16 cellular contexts compared by ENCODE assay signal in genomic region chr6:81253821-81254220, GRCh38.
A peak's percentile ranks its signal among the peaks of the same experiment; 100 is the strongest.
DNase-seq lines count a peak whose midpoint lies in the region; ATAC-seq and TF ChIP-seq lines count a peak whose summit lies in the region.
"Had no signal": no experiment of that assay in that cellular context is flagged by ENCODE, and none has a peak within 500 bp of the region (broad histone marks: within the 10 kb centered on the region; RNA-seq: fewer than 3 reads in every experiment).

No MANE protein-coding gene starts in this region.

- H2AFZ ChIP-seq in GM23248: no peak overlapping the region
- H2AFZ ChIP-seq: GM23338 had no signal

- H3K79me2 ChIP-seq in GM23248 (ENCODE audit: insufficient read depth): no peaks in the 10 kb centered on the region

- H3K4me2 ChIP-seq in GM23248 (ENCODE audit: unreplicated experiment): no peak overlapping the region
- H3K4me2 ChIP-seq: GM23338 had no signal

- ATAC-seq in left cardiac atrium (no peak), HG02588 (IDR thresholded peaks at IDR 0.05; ENCODE audit: unreplicated experiment) (no peak)
- ATAC-seq: GM23338, K562 had no signal

- H4K20me1 ChIP-seq in GM23248 (ENCODE audit: insufficient read depth): no peaks in the 10 kb centered on the region

- no peaks in the 10 kb centered on the region for H3K9me2 ChIP-seq in GM23248 (ENCODE audit: insufficient read depth)

- DNase-seq in GM23248 (peak; percentile 18), SK-MEL-5 (ENCODE audit: low read depth, low spot score) (peak; percentile 55), fibroblast of peridontal ligament (ENCODE audit: extremely low read depth) (peak; percentile 19), left cardiac atrium (no peak), erythroblast (lab: John Stamatoyannopoulos, UW) (no peak)
- no peak for DNase-seq in stimulated activated CD4-positive, alpha-beta T cell treated with anti-CD3 and anti-CD28 coated beads, Interleukin-1b, Interleukin-23, amount 100 ng/mL, for 48 hours
- DNase-seq: C1 segment of cervical spinal cord; CD4-positive, alpha-beta T cell; DMS79 treated with DMSO at 0.1 percent for 48 hours; GF-D8; H9; HFFc6 had no signal

- in situ Hi-C loops in GM23248 (cut with MboI) (loop anchor here (25.0 kb wide), 1 partner anchor 483 kb away; no protein-coding TSS in a partner anchor), SK-MEL-5 (cut with HindIII; ENCODE audit: low pct_unique_long_range_greater_than_20kb, low sequenced_read_pairs) (no loop called here)

- H3K4me1 ChIP-seq in GM23248 (ENCODE audit: insufficient read depth): no peaks in the 10 kb centered on the region

- no peaks in the 10 kb centered on the region for H3K27me3 ChIP-seq in GM23248 (replicated peaks; ENCODE audit: insufficient read depth)

- no peaks in the 10 kb centered on the region for H3K9me3 ChIP-seq in GM23248 (ENCODE audit: low read depth)

- H3K27ac ChIP-seq in GM23248: no peak overlapping the region
- H3K27ac ChIP-seq: HL-60 had no signal

- H3F3A ChIP-seq in GM23248 (ENCODE audit: insufficient read depth): no peaks in the 10 kb centered on the region

- H3K9ac ChIP-seq in GM23248: no peak overlapping the region

- H3K4me3 ChIP-seq in GM23248: no peak overlapping the region
- H3K4me3 ChIP-seq: GM23338, K562 had no signal

- no peak for TF ChIP-seq POLR2A in erythroblast (IDR thresholded peaks at IDR 0.05; ENCODE audit: low read length)

- no peaks in the 10 kb centered on the region for H3K36me3 ChIP-seq in GM23248 (ENCODE audit: low read depth)

- intact Hi-C loops in left cardiac atrium (cut with DNase I): no loop called here

Comparison
In these comparisons a context has a peak if more than half of its experiments do, and no peak if none do; other contexts are left out.
1. DNase-seq: peak in GM23248 (single experiment), SK-MEL-5 (single experiment) and fibroblast of peridontal ligament (single experiment); none in left cardiac atrium (single experiment), erythroblast (0 of 2) and stimulated activated CD4-positive, alpha-beta T cell treated with anti-CD3 and anti-CD28 coated beads, Interleukin-1b, Interleukin-23, amount 100 ng/mL, for 48 hours (single experiment).